In the genomic region with DNA sequence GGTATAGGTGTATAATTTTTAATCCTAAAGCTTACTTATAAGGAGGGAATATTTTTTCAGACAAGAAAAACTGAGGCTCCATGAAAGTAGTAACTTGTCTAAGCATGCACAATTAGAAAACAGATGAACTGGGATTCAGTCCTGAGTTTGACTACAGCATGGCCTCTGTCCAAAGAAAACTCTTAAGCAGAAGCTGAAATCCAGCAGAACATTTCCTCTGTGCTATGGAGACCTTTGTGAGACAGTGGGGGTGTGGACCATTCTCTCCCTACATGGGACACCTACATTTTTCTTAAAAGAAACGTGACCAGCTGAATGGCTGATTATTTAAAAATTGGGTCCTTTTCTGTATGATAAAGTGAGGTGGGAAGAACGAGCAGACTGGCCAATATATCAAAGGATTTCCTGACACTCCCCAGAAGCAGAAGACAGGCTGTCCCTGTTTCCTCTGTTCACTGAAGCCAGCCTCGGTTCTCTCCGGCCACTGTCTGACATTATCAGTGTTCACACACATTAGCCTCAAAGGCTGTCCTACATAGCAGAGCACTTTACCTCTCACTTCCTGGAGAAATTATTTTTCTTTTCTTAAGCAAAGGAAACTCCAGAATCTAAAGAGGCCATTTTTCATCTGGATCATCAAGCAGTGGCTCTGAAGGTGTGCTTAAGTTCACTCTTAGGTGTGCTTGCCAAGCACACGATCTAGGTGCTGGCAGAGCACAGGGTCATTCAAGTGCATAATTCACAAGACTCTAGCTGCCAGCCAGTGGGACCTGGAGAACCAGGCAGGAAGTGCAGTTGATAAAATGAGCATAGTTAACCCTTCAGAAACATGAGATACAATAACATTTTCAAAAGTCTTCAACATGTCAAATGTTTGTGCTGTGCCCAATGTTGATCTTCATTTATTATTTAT, we compare ENCODE assay signal across 1 cellular context.
TF ChIP-seq lines count a peak whose summit lies in the region.

No MANE protein-coding gene starts in this region.

TF ChIP-seq in HepG2, 621 proteins besides CTCF, POLR2A, EP300 and RAD21:
- TF ChIP-seq RORA (CRISPR knock-in tag; IDR thresholded peaks at IDR 0.05), result no peak
